9 cellular contexts compared by ENCODE assay signal in the genomic region with DNA sequence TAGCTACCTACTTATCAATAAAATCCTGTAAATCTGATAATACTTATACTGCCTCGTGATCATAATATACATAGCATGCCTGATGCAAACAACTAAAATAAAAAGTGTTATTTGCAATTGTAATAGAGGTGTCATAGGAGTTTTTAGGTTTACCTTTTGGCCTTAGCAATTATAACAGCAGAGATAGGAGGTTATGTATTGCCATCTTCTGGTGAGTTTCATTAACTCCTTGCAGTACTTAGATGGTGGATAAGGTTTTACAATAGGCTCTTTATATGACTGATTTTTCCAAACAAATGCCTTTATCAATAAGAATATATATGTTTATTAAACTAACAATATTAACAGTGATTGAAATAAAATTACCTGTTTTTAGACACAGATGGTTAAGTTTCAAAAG. TPM values are rescaled to one million over a fixed set of nuclear protein-coding genes. Genes with fewer than 3 reads are reported as not detected.
DNase-seq lines count a peak whose midpoint lies in the region; ATAC-seq and TF ChIP-seq lines count a peak whose summit lies in the region.
"Had no signal": no experiment of that assay in that cellular context is flagged by ENCODE, and none has a peak within 500 bp of the region (broad histone marks: within the 10 kb centered on the region; RNA-seq: fewer than 3 reads in every experiment).

No MANE protein-coding gene starts in this region.

- H3K4me1 ChIP-seq in prostate gland (replicated peaks) = no peaks in the 10 kb centered on the region

- no peak overlapping the region for H3K27ac ChIP-seq in prostate gland

- TF ChIP-seq POLR2A in prostate gland (IDR thresholded peaks at IDR 0.05) = no peak

- ATAC-seq in GM21619 (IDR thresholded peaks at IDR 0.05; ENCODE audit: unreplicated experiment) = no peak
- no peak for ATAC-seq in GM19023 (IDR thresholded peaks at IDR 0.05; ENCODE audit: unreplicated experiment)
- no peak for ATAC-seq in left lobe of liver

- 10% methylated on average over 1 of the region's 1 CpG for WGBS in prostate gland

- no peaks in the 10 kb centered on the region for H3K27me3 ChIP-seq in prostate gland (replicated peaks; ENCODE audit: insufficient read depth)

- 0 out of 2 replicates have a peak, but pooled peaks have one; percentile 28 for TF ChIP-seq CTCF in LNCaP clone FGC (IDR thresholded peaks at IDR 0.05; ENCODE audit: control insufficient read depth, extremely low read depth, insufficient read depth)
- peak in 3 of 4 experiments; percentile 22 to 47 (median 45) for TF ChIP-seq CTCF in prostate gland (IDR thresholded peaks at IDR 0.05)

- H3K36me3 ChIP-seq in prostate gland = no peaks in the 10 kb centered on the region

- H3K4me3 ChIP-seq in LNCaP clone FGC (ENCODE audit: low read depth, low read length) (no peak overlapping the region), prostate gland (no peak overlapping the region)

- peak; percentile 4 for DNase-seq in DMS153 treated with DMSO at 0.1 percent for 48 hours (lab: John Stamatoyannopoulos, UW; ENCODE audit: unreplicated experiment)
- DNase-seq in DMS153 (lab: John Stamatoyannopoulos, UW) = no peak
- no peak for DNase-seq in LNCaP clone FGC (ENCODE audit: low read depth)
- DNase-seq in cerebellum (ENCODE audit: low spot score) = peak; percentile 56
- DNase-seq in prostate gland (ENCODE audit: low spot score) = no peak
- DNase-seq in left lobe of liver (ENCODE audit: low spot score) = no peak
- DNase-seq: amygdala had no signal

- intact Hi-C loops in prostate gland (cut with DNase I) = loop anchor here (10.0 kb wide), 1 partner anchor 115 kb away; no protein-coding TSS in a partner anchor

- H3K9me3 ChIP-seq in prostate gland = no peaks in the 10 kb centered on the region

RNA-seq across cellular contexts. Expression of a gene that starts 27.8 kb away (rescaled TPM):
- total RNA-seq in cerebellum = 3.1 TPM
- 1 to 10 TPM; 5.0 to 7.3 TPM for total RNA-seq in prostate gland
- 3.3 TPM for total RNA-seq in left lobe of liver

RNA-seq across cellular contexts. Expression of a gene that starts 32.7 kb away (rescaled TPM):
- total RNA-seq in cerebellum = 165 TPM
- total RNA-seq in prostate gland = 100 to 1,000 TPM in 1 of 2 donors, 10 to 100 TPM in 1; 36.5 to 154 TPM
- total RNA-seq in left lobe of liver = 31.3 TPM

Comparison
In these comparisons a context has a peak if more than half of its experiments do, and no peak if none do; other contexts are left out.
1. DNase-seq: peak in DMS153 treated with DMSO at 0.1 percent for 48 hours (single experiment) and cerebellum (single experiment); none in DMS153 (single experiment), LNCaP clone FGC (single experiment), prostate gland (single experiment) and left lobe of liver (single experiment).